ENCODE assay signal across 13 cellular contexts in genomic region chr18:50315100-50315871, GRCh38. TPM values are rescaled to one million over a fixed set of nuclear protein-coding genes. Genes with fewer than 3 reads are reported as not detected.
DNase-seq lines count a peak whose midpoint lies in the region; ATAC-seq and TF ChIP-seq lines count a peak whose summit lies in the region.
"Had no signal": no experiment of that assay in that cellular context is flagged by ENCODE, and none has a peak within 500 bp of the region (broad histone marks: within the 10 kb centered on the region; RNA-seq: fewer than 3 reads in every experiment).

No MANE protein-coding gene starts in this region.

- POLR2A ChIA-PET in activated B cell treated with CpG ODN at 0.5 μM for 24 hours (lab: Charles Lee) (interaction anchor here (0.7 to 1.5 kb wide), 3 partner anchors 10 to 49 kb away, joined by 3 to 4 read pairs (median 3); partner anchors contain the start of genes CFAP53 and MBD1), HEK293T (lab: Yijun Ruan, JAX) (no interaction called here)

- ATAC-seq in GM18511 (IDR thresholded peaks at IDR 0.05; ENCODE audit: unreplicated experiment), result peak; percentile 73
- ATAC-seq in GM21390 (IDR thresholded peaks at IDR 0.05; ENCODE audit: unreplicated experiment), result peak; percentile 67
- ATAC-seq in HG03060 (IDR thresholded peaks at IDR 0.05; ENCODE audit: low read depth, unreplicated experiment), result peak; percentile 50
- peak; percentile 78 for ATAC-seq in activated B cell treated with CpG ODN at 0.5 μM for 24 hours (ENCODE audit: low read depth)
- ATAC-seq: CD8-positive, alpha-beta T cell had no signal

- intact Hi-C loops in activated B cell treated with CpG ODN at 0.5 μM for 24 hours (cut with micrococcal nuclease), result loop anchor here (1.0 kb wide), 4 partner anchors 8 to 42 kb away; partner anchors contain the start of gene MBD1

- peak overlapping the region; percentile 19 for H3K27ac Mint-ChIP-seq in activated B cell treated with CpG ODN at 0.5 μM for 24 hours
- H3K27ac Mint-ChIP-seq: activated naive CD4-positive, alpha-beta T cell treated with anti-CD3 and anti-CD28 coated beads, Interleukin-2, amount 10 ng/mL, durations not matched to agents 7 days and 5 days; CD8-positive, alpha-beta T cell had no signal

- no peaks in the 10 kb centered on the region for H3K27me3 Mint-ChIP-seq in activated B cell treated with CpG ODN at 0.5 μM for 24 hours

- peaks cover 69% of the 10 kb centered on the region for H3K4me1 Mint-ChIP-seq in activated B cell treated with CpG ODN at 0.5 μM for 24 hours

- no peaks in the 10 kb centered on the region for H3K9me3 Mint-ChIP-seq in activated B cell treated with CpG ODN at 0.5 μM for 24 hours
- H3K9me3 Mint-ChIP-seq: activated naive CD4-positive, alpha-beta T cell treated with anti-CD3 and anti-CD28 coated beads, Interleukin-2, amount 10 ng/mL, durations not matched to agents 7 days and 5 days; CD8-positive, alpha-beta T cell had no signal

- TF ChIP-seq CTCF in activated B cell treated with CpG ODN at 0.5 μM for 24 hours (IDR thresholded peaks at IDR 0.05), result no peak

- no peaks in the 10 kb centered on the region for H3K36me3 Mint-ChIP-seq in activated B cell treated with CpG ODN at 0.5 μM for 24 hours (ENCODE audit: low read depth)
- H3K36me3 Mint-ChIP-seq: activated naive CD4-positive, alpha-beta T cell treated with anti-CD3 and anti-CD28 coated beads, Interleukin-2, amount 10 ng/mL, durations not matched to agents 7 days and 5 days; CD8-positive, alpha-beta T cell had no signal

- CTCF ChIA-PET in activated B cell treated with CpG ODN at 0.5 μM for 24 hours (lab: Charles Lee) (interaction anchor here (4.6 kb wide), 1 partner anchor 41 kb away, joined by 19 read pairs; no protein-coding TSS in a partner anchor), HEK293T (lab: Yijun Ruan, JAX) (no interaction called here)

- no peak for DNase-seq in activated B cell treated with CpG ODN at 0.5 μM for 24 hours
- no peak for DNase-seq in UCSD-AML1 (lab: John Stamatoyannopoulos, UW; ENCODE audit: unreplicated experiment)
- DNase-seq in activated CD4-positive, CD25-positive, alpha-beta regulatory T cell (lab: John Stamatoyannopoulos, UW), result no peak
- no peak for DNase-seq in NCI-H128 (lab: John Stamatoyannopoulos, UW; ENCODE audit: unreplicated experiment)
- no peak for DNase-seq in HEK293T (ENCODE audit: extremely low spot score)
- DNase-seq: activated naive CD4-positive, alpha-beta T cell treated with anti-CD3 and anti-CD28 coated beads, Interleukin-2, amount 10 ng/mL, durations not matched to agents 7 days and 5 days; CD8-positive, alpha-beta T cell; dermis blood vessel endothelial cell; WERI-Rb-1 had no signal

- peak overlapping the region; percentile 42 for H3K4me3 Mint-ChIP-seq in activated B cell treated with CpG ODN at 0.5 μM for 24 hours
- H3K4me3 Mint-ChIP-seq: activated naive CD4-positive, alpha-beta T cell treated with anti-CD3 and anti-CD28 coated beads, Interleukin-2, amount 10 ng/mL, durations not matched to agents 7 days and 5 days; CD8-positive, alpha-beta T cell had no signal

TF ChIP-seq in HEK293T, 16 proteins besides CTCF, POLR2A, EP300 and RAD21:
- TF ChIP-seq SUZ12 (IDR thresholded peaks at IDR 0.05), result no peak
- TF ChIP-seq PKNOX1 (IDR thresholded peaks at IDR 0.05), result no peak
- no peak for TF ChIP-seq LEF1 (IDR thresholded peaks at IDR 0.05; ENCODE audit: borderline replicate concordance)
- no peak for TF ChIP-seq BHLHE40 (IDR thresholded peaks at IDR 0.05; ENCODE audit: borderline replicate concordance)
- no peak for TF ChIP-seq SP1 (IDR thresholded peaks at IDR 0.05)
- TF ChIP-seq FOXM1 (IDR thresholded peaks at IDR 0.05; ENCODE audit: borderline replicate concordance), result no peak
- TF ChIP-seq NFRKB (IDR thresholded peaks at IDR 0.05), result no peak
- TF ChIP-seq ZNF384 (IDR thresholded peaks at IDR 0.05), result no peak
- TF ChIP-seq L3MBTL2 (conservative IDR thresholded peaks at IDR 0.05), result no peak
- TF ChIP-seq FOXK2 (IDR thresholded peaks at IDR 0.05), result no peak
- TF ChIP-seq ARNT (IDR thresholded peaks at IDR 0.05), result no peak
- TF ChIP-seq ELF4 (IDR thresholded peaks at IDR 0.05), result no peak
- no peak for TF ChIP-seq FOXA1 (IDR thresholded peaks at IDR 0.05)
- no peak for TF ChIP-seq CTBP1 (IDR thresholded peaks at IDR 0.05; ENCODE audit: borderline replicate concordance)
- no peak for TF ChIP-seq TARDBP (IDR thresholded peaks at IDR 0.05)
- TF ChIP-seq HDGF (IDR thresholded peaks at IDR 0.05; ENCODE audit: borderline replicate concordance), result no peak

RNA-seq across cellular contexts. Expression of gene CXXC1, which starts 27.8 kb away (rescaled TPM):
- 126 and 134 TPM in 2 replicates for total RNA-seq in activated B cell treated with CpG ODN at 0.5 μM for 24 hours

RNA-seq across cellular contexts. Expression of gene MBD1, which starts 34.0 kb away (rescaled TPM):
- total RNA-seq in activated B cell treated with CpG ODN at 0.5 μM for 24 hours, result 101 and 117 TPM in 2 replicates

RNA-seq across cellular contexts. Expression of gene CFAP53, which starts 49.0 kb away (rescaled TPM):
- total RNA-seq in activated B cell treated with CpG ODN at 0.5 μM for 24 hours, result 0.27 and 0.29 TPM in 2 replicates
- total RNA-seq: mononuclear cell had no signal

RNA-seq across cellular contexts. Expression of gene SKA1, which starts 59.6 kb away (rescaled TPM):
- total RNA-seq in activated B cell treated with CpG ODN at 0.5 μM for 24 hours, result 0.71 and 1.0 TPM in 2 replicates
